Comparison of ENCODE assay signal across 1 cellular context in the genomic region with DNA sequence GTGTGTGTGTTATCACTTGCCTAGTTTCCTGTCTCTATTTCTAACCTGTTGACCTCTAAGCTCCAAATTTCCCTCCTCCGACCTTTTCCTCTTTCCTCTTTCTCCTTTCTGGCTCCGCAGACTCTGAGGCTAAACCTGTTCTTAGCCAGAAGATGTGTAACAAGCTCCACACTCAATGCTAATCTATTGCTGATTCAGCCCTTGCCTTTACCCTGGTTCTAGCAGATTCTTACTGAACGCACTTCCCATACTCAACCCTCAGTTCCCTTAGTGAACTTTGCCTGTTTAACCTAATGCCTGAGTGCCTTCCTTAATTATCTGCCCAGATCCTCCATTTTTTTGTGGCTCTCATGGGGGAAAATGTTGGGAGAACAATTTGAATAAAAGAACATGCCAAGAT.
TF ChIP-seq lines count a peak whose summit lies in the region.

No MANE protein-coding gene starts in this region.

TF ChIP-seq in HepG2, 621 proteins besides CTCF, POLR2A, EP300 and RAD21 (continued from another document):
- no peak for TF ChIP-seq HOXA7 (CRISPR knock-in tag; IDR thresholded peaks at IDR 0.05)
- TF ChIP-seq KDM6A (CRISPR knock-in tag; IDR thresholded peaks at IDR 0.05; ENCODE audit: low read depth) = no peak
- no peak for TF ChIP-seq ZFP82 (CRISPR knock-in tag; IDR thresholded peaks at IDR 0.05; ENCODE audit: borderline replicate concordance)
- TF ChIP-seq HNRNPUL1 (IDR thresholded peaks at IDR 0.05; ENCODE audit: low read depth, low read length) = no peak
- TF ChIP-seq MAF1 (CRISPR knock-in tag; IDR thresholded peaks at IDR 0.05; ENCODE audit: borderline replicate concordance) = no peak
- TF ChIP-seq ZMAT3 (CRISPR knock-in tag; conservative IDR thresholded peaks at IDR 0.05) = no peak
- TF ChIP-seq ZXDC (CRISPR knock-in tag; IDR thresholded peaks at IDR 0.05) = no peak
- no peak for TF ChIP-seq ZNF33B (CRISPR knock-in tag; IDR thresholded peaks at IDR 0.05)
